In genomic region chr2:47437287-47437686, GRCh38 we compare ENCODE assay signal across 8 cellular contexts. TPM values are rescaled to one million over a fixed set of nuclear protein-coding genes. Genes with fewer than 3 reads are reported as not detected.
A peak's percentile ranks its signal among the peaks of the same experiment; 100 is the strongest.
DNase-seq lines count a peak whose midpoint lies in the region; ATAC-seq and TF ChIP-seq lines count a peak whose summit lies in the region.

No MANE protein-coding gene starts in this region.

- H3K36me3 Mint-ChIP-seq in chondrocyte (ENCODE audit: low read depth): peaks cover under 1% of the 10 kb centered on the region
- peaks cover 1 to 3% of the 10 kb centered on the region in 2 donors for H3K36me3 Mint-ChIP-seq in naive B cell
- H3K36me3 Mint-ChIP-seq in naive thymus-derived CD4-positive, alpha-beta T cell: peaks cover 2 to 36% (median 14%) of the 10 kb centered on the region in 5 donors
- peaks cover 18% of the 10 kb centered on the region for H3K36me3 Mint-ChIP-seq in T-helper 2 cell treated with Interferon-gamma antibody and Interleukin-4, amounts not matched to agents 5 μg/mL and 100 μg/mL, for 36 hours (ENCODE audit: low read depth)
- H3K36me3 Mint-ChIP-seq in activated T-cell treated with anti-CD3 and anti-CD28 coated beads, Interleukin-2, amount 50 U/mL, for 24 hours (ENCODE audit: low read depth): peaks cover 59% of the 10 kb centered on the region

- H3K4me1 Mint-ChIP-seq in chondrocyte (ENCODE audit: low read depth) (no peaks in the 10 kb centered on the region), naive B cell (peaks cover 0 to 4% (median 0%) of the 10 kb centered on the region in 3 donors)
- peaks cover 0 to 3% (median 0%) of the 10 kb centered on the region in 7 donors for H3K4me1 Mint-ChIP-seq in naive thymus-derived CD4-positive, alpha-beta T cell
- no peaks in the 10 kb centered on the region for H3K4me1 Mint-ChIP-seq in T-helper 2 cell treated with Interferon-gamma antibody and Interleukin-4, amounts not matched to agents 5 μg/mL and 100 μg/mL, for 36 hours (ENCODE audit: low read depth)
- H3K4me1 Mint-ChIP-seq in activated T-cell treated with anti-CD3 and anti-CD28 coated beads, Interleukin-2, amount 50 U/mL, for 24 hours (ENCODE audit: low read depth): no peaks in the 10 kb centered on the region

- DNase-seq in DMS114 treated with DMSO at 0.1 percent for 48 hours (lab: John Stamatoyannopoulos, UW; ENCODE audit: unreplicated experiment) (peak; percentile 45), NB4 (ENCODE audit: low read depth) (peak; percentile 43), chondrocyte (ENCODE audit: low spot score) (no peak), naive B cell (peak; percentile 5)
- DNase-seq in naive thymus-derived CD4-positive, alpha-beta T cell: no peak
- DNase-seq in T-helper 2 cell treated with Interferon-gamma antibody and Interleukin-4, amounts not matched to agents 5 μg/mL and 100 μg/mL, for 36 hours (ENCODE audit: low spot score): no peak
- DNase-seq in activated T-cell treated with anti-CD3 and anti-CD28 coated beads, Interleukin-2, amount 50 U/mL, for 24 hours: no peak

- H3K4me1 ChIP-seq in naive thymus-derived CD4-positive, alpha-beta T cell (ENCODE audit: control insufficient read depth in 2 of 2, insufficient read depth in 2 of 2, low read length in 2 of 2): no peaks in the 10 kb centered on the region

- intact Hi-C loops in naive thymus-derived CD4-positive, alpha-beta T cell (cut with micrococcal nuclease): loop anchor here (1.0 kb wide), 1 partner anchor 331 kb away; no protein-coding TSS in a partner anchor

- ATAC-seq in naive B cell (ENCODE audit: low read depth in 2 of 2): no peak
- no peak for ATAC-seq in naive thymus-derived CD4-positive, alpha-beta T cell
- ATAC-seq in esophagus mucosa: no peak

- CTCF ChIA-PET in naive thymus-derived CD4-positive, alpha-beta T cell (lab: Charles Lee): interaction anchor here (0.9 kb wide), 1 partner anchor 330 kb away, joined by 3 read pairs; no protein-coding TSS in a partner anchor

- H3K27ac Mint-ChIP-seq in chondrocyte (ENCODE audit: unreplicated experiment) (no peak overlapping the region), naive B cell (no peak overlapping the region)
- H3K27ac Mint-ChIP-seq in naive thymus-derived CD4-positive, alpha-beta T cell: no peak overlapping the region
- H3K27ac Mint-ChIP-seq in T-helper 2 cell treated with Interferon-gamma antibody and Interleukin-4, amounts not matched to agents 5 μg/mL and 100 μg/mL, for 36 hours: no peak overlapping the region
- H3K27ac Mint-ChIP-seq in activated T-cell treated with anti-CD3 and anti-CD28 coated beads, Interleukin-2, amount 50 U/mL, for 24 hours: no peak overlapping the region

- POLR2A ChIA-PET in naive thymus-derived CD4-positive, alpha-beta T cell (lab: Charles Lee): interaction anchor here (0.5 kb wide), 1 partner anchor 448 kb away, joined by 3 read pairs; no protein-coding TSS in a partner anchor

- TF ChIP-seq POLR2A in NB4 (IDR thresholded peaks at IDR 0.05; ENCODE audit: extremely low read depth, insufficient read length): no peak

- no peaks in the 10 kb centered on the region for H3K9me3 Mint-ChIP-seq in chondrocyte (ENCODE audit: low read depth)
- no peaks in the 10 kb centered on the region for H3K9me3 Mint-ChIP-seq in naive B cell
- peaks cover 0 to 5% (median 0%) of the 10 kb centered on the region in 11 donors for H3K9me3 Mint-ChIP-seq in naive thymus-derived CD4-positive, alpha-beta T cell
- no peaks in the 10 kb centered on the region for H3K9me3 Mint-ChIP-seq in T-helper 2 cell treated with Interferon-gamma antibody and Interleukin-4, amounts not matched to agents 5 μg/mL and 100 μg/mL, for 36 hours
- H3K9me3 Mint-ChIP-seq in activated T-cell treated with anti-CD3 and anti-CD28 coated beads, Interleukin-2, amount 50 U/mL, for 24 hours: no peaks in the 10 kb centered on the region

- peaks cover 0 to 7% (median under 1%) of the 10 kb centered on the region in 3 experiments for H3K36me3 ChIP-seq in naive thymus-derived CD4-positive, alpha-beta T cell (ENCODE audit: control insufficient read depth in 2 of 3, insufficient read depth in 3 of 3, low read length in 3 of 3)

- H3K4me3 Mint-ChIP-seq in chondrocyte (ENCODE audit: unreplicated experiment): no peak overlapping the region
- H3K4me3 Mint-ChIP-seq in naive B cell: no peak overlapping the region
- H3K4me3 Mint-ChIP-seq in naive thymus-derived CD4-positive, alpha-beta T cell: no peak overlapping the region
- H3K4me3 Mint-ChIP-seq in T-helper 2 cell treated with Interferon-gamma antibody and Interleukin-4, amounts not matched to agents 5 μg/mL and 100 μg/mL, for 36 hours: no peak overlapping the region
- H3K4me3 Mint-ChIP-seq in activated T-cell treated with anti-CD3 and anti-CD28 coated beads, Interleukin-2, amount 50 U/mL, for 24 hours: no peak overlapping the region

- no peak overlapping the region for H3K4me3 ChIP-seq in NB4 (ENCODE audit: low read depth, low read length)
- no peak overlapping the region for H3K4me3 ChIP-seq in naive thymus-derived CD4-positive, alpha-beta T cell (ENCODE audit: low read length)

- TF ChIP-seq CTCF in NB4 (IDR thresholded peaks at IDR 0.05; ENCODE audit: low read depth, low read length): no peak
- peak; percentile 84 for TF ChIP-seq CTCF in chondrocyte (IDR thresholded peaks at IDR 0.05)

- H3K27me3 ChIP-seq in naive thymus-derived CD4-positive, alpha-beta T cell (ENCODE audit: control insufficient read depth in 2 of 2, insufficient read depth in 2 of 2, low read length in 2 of 2): no peaks in the 10 kb centered on the region

- H3K27ac ChIP-seq in naive thymus-derived CD4-positive, alpha-beta T cell (ENCODE audit: low read depth, low read length): no peak overlapping the region

- H3K9me3 ChIP-seq in naive thymus-derived CD4-positive, alpha-beta T cell (ENCODE audit: control insufficient read depth in 2 of 3, low read length in 3 of 3): no peaks in the 10 kb centered on the region

- H3K27me3 Mint-ChIP-seq in chondrocyte (ENCODE audit: low read depth): no peaks in the 10 kb centered on the region
- no peaks in the 10 kb centered on the region for H3K27me3 Mint-ChIP-seq in naive B cell
- H3K27me3 Mint-ChIP-seq in naive thymus-derived CD4-positive, alpha-beta T cell: no peaks in the 10 kb centered on the region
- no peaks in the 10 kb centered on the region for H3K27me3 Mint-ChIP-seq in T-helper 2 cell treated with Interferon-gamma antibody and Interleukin-4, amounts not matched to agents 5 μg/mL and 100 μg/mL, for 36 hours (ENCODE audit: low read depth)
- H3K27me3 Mint-ChIP-seq in activated T-cell treated with anti-CD3 and anti-CD28 coated beads, Interleukin-2, amount 50 U/mL, for 24 hours: no peaks in the 10 kb centered on the region

RNA-seq across cellular contexts. Expression of gene MSH2, which starts 34.3 kb away (rescaled TPM):
- total RNA-seq in chondrocyte (21.0 to 29.1 TPM (median 21.0 TPM) in 3 replicates), esophagus mucosa (10.7 TPM)
- 10 to 100 TPM; 22.9 to 33.5 (median 31.0) TPM for polyA plus RNA-seq in naive B cell (ENCODE audit: low read depth in 6 of 6)
- 10 to 100 TPM; 12.2 to 44.7 (median 31.4) TPM for total RNA-seq in naive thymus-derived CD4-positive, alpha-beta T cell
- 10 to 100 TPM; 40.5 to 46.8 TPM for polyA plus RNA-seq in naive thymus-derived CD4-positive, alpha-beta T cell

Comparison
In these comparisons a context has a peak if more than half of its experiments do, and no peak if none do; other contexts are left out.
1. DNase-seq: peak in DMS114 treated with DMSO at 0.1 percent for 48 hours (single experiment), NB4 (single experiment) and naive B cell (single experiment); none in chondrocyte (single experiment), naive thymus-derived CD4-positive, alpha-beta T cell (0 of 9), T-helper 2 cell treated with Interferon-gamma antibody and Interleukin-4, amounts not matched to agents 5 μg/mL and 100 μg/mL, for 36 hours (single experiment) and activated T-cell treated with anti-CD3 and anti-CD28 coated beads, Interleukin-2, amount 50 U/mL, for 24 hours (single experiment).